In genomic region chr15:75201609-75202250, GRCh38 we compare ENCODE assay signal across 1 cellular context.
TF ChIP-seq lines count a peak whose summit lies in the region.

Gene C15orf39 (plus strand): TSS chr15:75201882. CDS start chr15:75206049, 4,167 bp downstream.

TF ChIP-seq in HepG2, 621 proteins besides CTCF, POLR2A, EP300 and RAD21 (continued from another document and continues in another):
- TF ChIP-seq, protein P1, sequence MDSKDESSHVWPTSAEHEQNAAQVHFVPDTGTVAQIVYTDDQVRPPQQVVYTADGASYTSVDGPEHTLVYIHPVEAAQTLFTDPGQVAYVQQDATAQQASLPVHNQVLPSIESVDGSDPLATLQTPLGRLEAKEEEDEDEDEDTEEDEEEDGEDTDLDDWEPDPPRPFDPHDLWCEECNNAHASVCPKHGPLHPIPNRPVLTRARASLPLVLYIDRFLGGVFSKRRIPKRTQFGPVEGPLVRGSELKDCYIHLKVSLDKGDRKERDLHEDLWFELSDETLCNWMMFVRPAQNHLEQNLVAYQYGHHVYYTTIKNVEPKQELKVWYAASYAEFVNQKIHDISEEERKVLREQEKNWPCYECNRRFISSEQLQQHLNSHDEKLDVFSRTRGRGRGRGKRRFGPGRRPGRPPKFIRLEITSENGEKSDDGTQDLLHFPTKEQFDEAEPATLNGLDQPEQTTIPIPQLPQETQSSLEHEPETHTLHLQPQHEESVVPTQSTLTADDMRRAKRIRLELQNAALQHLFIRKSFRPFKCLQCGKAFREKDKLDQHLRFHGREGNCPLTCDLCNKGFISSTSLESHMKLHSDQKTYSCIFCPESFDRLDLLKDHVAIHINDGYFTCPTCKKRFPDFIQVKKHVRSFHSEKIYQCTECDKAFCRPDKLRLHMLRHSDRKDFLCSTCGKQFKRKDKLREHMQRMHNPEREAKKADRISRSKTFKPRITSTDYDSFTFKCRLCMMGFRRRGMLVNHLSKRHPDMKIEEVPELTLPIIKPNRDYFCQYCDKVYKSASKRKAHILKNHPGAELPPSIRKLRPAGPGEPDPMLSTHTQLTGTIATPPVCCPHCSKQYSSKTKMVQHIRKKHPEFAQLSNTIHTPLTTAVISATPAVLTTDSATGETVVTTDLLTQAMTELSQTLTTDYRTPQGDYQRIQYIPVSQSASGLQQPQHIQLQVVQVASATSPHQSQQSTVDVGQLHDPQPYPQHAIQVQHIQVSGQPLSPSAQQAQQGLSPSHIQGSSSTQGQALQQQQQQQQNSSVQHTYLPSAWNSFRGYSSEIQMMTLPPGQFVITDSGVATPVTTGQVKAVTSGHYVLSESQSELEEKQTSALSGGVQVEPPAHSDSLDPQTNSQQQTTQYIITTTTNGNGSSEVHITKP (CRISPR knock-in tag; IDR thresholded peaks at IDR 0.05; ENCODE audit: low read depth), result no peak
- TF ChIP-seq AGO1 (IDR thresholded peaks at IDR 0.05; ENCODE audit: low read depth, low read length, poor library complexity, severe bottlenecking) (no peak), PLSCR1 (CRISPR knock-in tag; IDR thresholded peaks at IDR 0.05; ENCODE audit: borderline replicate concordance) (no peak), CHD4 (IDR thresholded peaks at IDR 0.05; ENCODE audit: borderline replicate concordance, low read length) (no peak), ZFP37 (CRISPR knock-in tag; IDR thresholded peaks at IDR 0.05; ENCODE audit: borderline replicate concordance) (no peak), SP1 (IDR thresholded peaks at IDR 0.05) (no peak), SP1 (CRISPR knock-in tag; IDR thresholded peaks at IDR 0.05) (peak; percentile 63), YEATS2 (CRISPR knock-in tag; IDR thresholded peaks at IDR 0.05; ENCODE audit: borderline replicate concordance) (peak; percentile 1; the same call in 1 of the 2 replicates), ADNP (CRISPR knock-in tag; IDR thresholded peaks at IDR 0.05) (no peak), HMG20B (CRISPR knock-in tag; conservative IDR thresholded peaks at IDR 0.05) (no peak), KAT7 (CRISPR knock-in tag; IDR thresholded peaks at IDR 0.05; ENCODE audit: borderline replicate concordance) (no peak; the same call in 1 of the 2 replicates), ZNF230 (CRISPR knock-in tag; IDR thresholded peaks at IDR 0.05) (no peak), FOXJ3 (CRISPR knock-in tag; IDR thresholded peaks at IDR 0.05; ENCODE audit: borderline replicate concordance) (no peak), ZNF441 (CRISPR knock-in tag; IDR thresholded peaks at IDR 0.05; ENCODE audit: borderline replicate concordance) (no peak), CCAR2 (optimal IDR thresholded peaks at IDR 0.05; ENCODE audit: low read depth, low read length) (no peak), ZNF343 (CRISPR knock-in tag; IDR thresholded peaks at IDR 0.05) (no peak), ZFP82 (CRISPR knock-in tag; IDR thresholded peaks at IDR 0.05; ENCODE audit: borderline replicate concordance) (no peak), ZNF724P (CRISPR knock-in tag; IDR thresholded peaks at IDR 0.05; ENCODE audit: borderline replicate concordance) (peak; percentile 68; the same call in 1 of the 2 replicates), GATA4 (IDR thresholded peaks at IDR 0.05; ENCODE audit: borderline replicate concordance, low read depth) (peak; percentile 78; the same call in 1 of the 2 replicates), KMT2A (CRISPR knock-in tag; IDR thresholded peaks at IDR 0.05) (0 out of 2 replicates have a peak, but pooled peaks have one; percentile 3), SATB2 (CRISPR knock-in tag; IDR thresholded peaks at IDR 0.05) (no peak; the same call in 1 of the 2 replicates), ZNF709 (CRISPR knock-in tag; IDR thresholded peaks at IDR 0.05) (no peak), KDM5A (IDR thresholded peaks at IDR 0.05; ENCODE audit: borderline replicate concordance, low read length) (no peak), PRMT3 (CRISPR knock-in tag; IDR thresholded peaks at IDR 0.05; ENCODE audit: borderline replicate concordance, low read depth) (peak; percentile 96), SMYD3 (CRISPR knock-in tag; IDR thresholded peaks at IDR 0.05) (no peak), DDIT3 (CRISPR knock-in tag; IDR thresholded peaks at IDR 0.05) (no peak), MIXL1 (CRISPR knock-in tag; IDR thresholded peaks at IDR 0.05) (no peak), ZNF430 (CRISPR knock-in tag; IDR thresholded peaks at IDR 0.05) (peak; percentile 82), PAWR (CRISPR knock-in tag; IDR thresholded peaks at IDR 0.05; ENCODE audit: borderline replicate concordance) (no peak), SP5 (CRISPR knock-in tag; IDR thresholded peaks at IDR 0.05; ENCODE audit: borderline replicate concordance, low read depth) (no peak; the same call in 1 of the 2 replicates), XRCC5 (optimal IDR thresholded peaks at IDR 0.05; ENCODE audit: low read length) (peak; percentile 70), TFDP1 (CRISPR knock-in tag; IDR thresholded peaks at IDR 0.05; ENCODE audit: borderline replicate concordance) (peak; percentile 43; the same call in 1 of the 2 replicates), ZNF607 (CRISPR knock-in tag; IDR thresholded peaks at IDR 0.05; ENCODE audit: borderline replicate concordance) (peak; percentile 51; the same call in 1 of the 2 replicates), ZNF749 (CRISPR knock-in tag; IDR thresholded peaks at IDR 0.05; ENCODE audit: borderline replicate concordance) (no peak), DBP (CRISPR knock-in tag; IDR thresholded peaks at IDR 0.05; ENCODE audit: not compliant biosample characterization) (no peak), ZNF687 (CRISPR knock-in tag; IDR thresholded peaks at IDR 0.05) (peak; percentile 21; the same call in 1 of the 2 replicates), HMGXB4 (CRISPR knock-in tag; IDR thresholded peaks at IDR 0.05; ENCODE audit: borderline replicate concordance in 1 of 2, low read depth in 1 of 2) (peak in 1 of 2 experiments; percentile 92), MAFK (conservative IDR thresholded peaks at IDR 0.05 in 1 of 2, IDR thresholded peaks at IDR 0.05 in 1 of 2; ENCODE audit: low read length in 2 of 2) (no peak), HHEX (CRISPR knock-in tag; IDR thresholded peaks at IDR 0.05) (no peak), FOXA1 (IDR thresholded peaks at IDR 0.05) (no peak), FOXA1 (CRISPR knock-in tag; IDR thresholded peaks at IDR 0.05) (no peak)
- TF ChIP-seq, protein P2, sequence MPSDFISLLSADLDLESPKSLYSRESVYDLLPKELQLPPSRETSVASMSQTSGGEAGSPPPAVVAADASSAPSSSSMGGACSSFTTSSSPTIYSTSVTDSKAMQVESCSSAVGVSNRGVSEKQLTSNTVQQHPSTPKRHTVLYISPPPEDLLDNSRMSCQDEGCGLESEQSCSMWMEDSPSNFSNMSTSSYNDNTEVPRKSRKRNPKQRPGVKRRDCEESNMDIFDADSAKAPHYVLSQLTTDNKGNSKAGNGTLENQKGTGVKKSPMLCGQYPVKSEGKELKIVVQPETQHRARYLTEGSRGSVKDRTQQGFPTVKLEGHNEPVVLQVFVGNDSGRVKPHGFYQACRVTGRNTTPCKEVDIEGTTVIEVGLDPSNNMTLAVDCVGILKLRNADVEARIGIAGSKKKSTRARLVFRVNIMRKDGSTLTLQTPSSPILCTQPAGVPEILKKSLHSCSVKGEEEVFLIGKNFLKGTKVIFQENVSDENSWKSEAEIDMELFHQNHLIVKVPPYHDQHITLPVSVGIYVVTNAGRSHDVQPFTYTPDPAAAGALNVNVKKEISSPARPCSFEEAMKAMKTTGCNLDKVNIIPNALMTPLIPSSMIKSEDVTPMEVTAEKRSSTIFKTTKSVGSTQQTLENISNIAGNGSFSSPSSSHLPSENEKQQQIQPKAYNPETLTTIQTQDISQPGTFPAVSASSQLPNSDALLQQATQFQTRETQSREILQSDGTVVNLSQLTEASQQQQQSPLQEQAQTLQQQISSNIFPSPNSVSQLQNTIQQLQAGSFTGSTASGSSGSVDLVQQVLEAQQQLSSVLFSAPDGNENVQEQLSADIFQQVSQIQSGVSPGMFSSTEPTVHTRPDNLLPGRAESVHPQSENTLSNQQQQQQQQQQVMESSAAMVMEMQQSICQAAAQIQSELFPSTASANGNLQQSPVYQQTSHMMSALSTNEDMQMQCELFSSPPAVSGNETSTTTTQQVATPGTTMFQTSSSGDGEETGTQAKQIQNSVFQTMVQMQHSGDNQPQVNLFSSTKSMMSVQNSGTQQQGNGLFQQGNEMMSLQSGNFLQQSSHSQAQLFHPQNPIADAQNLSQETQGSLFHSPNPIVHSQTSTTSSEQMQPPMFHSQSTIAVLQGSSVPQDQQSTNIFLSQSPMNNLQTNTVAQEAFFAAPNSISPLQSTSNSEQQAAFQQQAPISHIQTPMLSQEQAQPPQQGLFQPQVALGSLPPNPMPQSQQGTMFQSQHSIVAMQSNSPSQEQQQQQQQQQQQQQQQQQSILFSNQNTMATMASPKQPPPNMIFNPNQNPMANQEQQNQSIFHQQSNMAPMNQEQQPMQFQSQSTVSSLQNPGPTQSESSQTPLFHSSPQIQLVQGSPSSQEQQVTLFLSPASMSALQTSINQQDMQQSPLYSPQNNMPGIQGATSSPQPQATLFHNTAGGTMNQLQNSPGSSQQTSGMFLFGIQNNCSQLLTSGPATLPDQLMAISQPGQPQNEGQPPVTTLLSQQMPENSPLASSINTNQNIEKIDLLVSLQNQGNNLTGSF (CRISPR knock-in tag; IDR thresholded peaks at IDR 0.05), result peak; percentile 51; the same call in 1 of the 2 replicates
- TF ChIP-seq, protein P3, sequence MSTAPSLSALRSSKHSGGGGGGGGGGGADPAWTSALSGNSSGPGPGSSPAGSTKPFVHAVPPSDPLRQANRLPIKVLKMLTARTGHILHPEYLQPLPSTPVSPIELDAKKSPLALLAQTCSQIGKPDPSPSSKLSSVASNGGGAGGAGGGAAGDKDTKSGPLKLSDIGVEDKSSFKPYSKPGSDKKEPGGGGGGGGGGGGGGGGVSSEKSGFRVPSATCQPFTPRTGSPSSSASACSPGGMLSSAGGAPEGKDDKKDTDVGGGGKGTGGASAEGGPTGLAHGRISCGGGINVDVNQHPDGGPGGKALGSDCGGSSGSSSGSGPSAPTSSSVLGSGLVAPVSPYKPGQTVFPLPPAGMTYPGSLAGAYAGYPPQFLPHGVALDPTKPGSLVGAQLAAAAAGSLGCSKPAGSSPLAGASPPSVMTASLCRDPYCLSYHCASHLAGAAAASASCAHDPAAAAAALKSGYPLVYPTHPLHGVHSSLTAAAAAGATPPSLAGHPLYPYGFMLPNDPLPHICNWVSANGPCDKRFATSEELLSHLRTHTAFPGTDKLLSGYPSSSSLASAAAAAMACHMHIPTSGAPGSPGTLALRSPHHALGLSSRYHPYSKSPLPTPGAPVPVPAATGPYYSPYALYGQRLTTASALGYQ (CRISPR knock-in tag; IDR thresholded peaks at IDR 0.05), result peak; percentile 34; the same call in 1 of the 2 replicates
